In genomic region chr1:53188099-53188498, GRCh38 we compare ENCODE assay signal across 18 cellular contexts. TPM values are rescaled to one million over a fixed set of nuclear protein-coding genes. Genes with fewer than 3 reads are reported as not detected.
DNase-seq lines count a peak whose midpoint lies in the region; ATAC-seq, FAIRE-seq and TF ChIP-seq lines count a peak whose summit lies in the region.
"Had no signal": no experiment of that assay in that cellular context is flagged by ENCODE, and none has a peak within 500 bp of the region (broad histone marks: within the 10 kb centered on the region; RNA-seq: fewer than 3 reads in every experiment).

No MANE protein-coding gene starts in this region.

- H3K9me3 ChIP-seq in PC-3 (ENCODE audit: low read length) = no peaks in the 10 kb centered on the region

- no peaks in the 10 kb centered on the region for H3K79me2 ChIP-seq in PC-3 (ENCODE audit: low read length)

- TF ChIP-seq CTCF in PC-3 (conservative IDR thresholded peaks at IDR 0.05; ENCODE audit: low read depth, low read length) (no peak), bronchial epithelial cell (IDR thresholded peaks at IDR 0.05; ENCODE audit: insufficient read depth, low read length, severe bottlenecking) (no peak)

- FAIRE-seq in bronchial epithelial cell (lab: Jason Lieb, UNC) = no peak
- FAIRE-seq: A204.1, H1, HepG2 had no signal

- H2AFZ ChIP-seq in PC-3 (ENCODE audit: low read length) = no peak overlapping the region

- H3K36me3 Mint-ChIP-seq in activated CD4-positive, alpha-beta T cell treated with anti-CD3 and anti-CD28 coated beads for 36 hours (ENCODE audit: low read depth) = no peaks in the 10 kb centered on the region
- H3K36me3 Mint-ChIP-seq: CD4-positive, alpha-beta memory T cell had no signal

- DNase-seq in EL = peak; percentile 37
- DNase-seq in PC-3 = peak; percentile 58
- DNase-seq in bronchial epithelial cell (ENCODE audit: low read depth) = peak; percentile 80
- peak; percentile 60 for DNase-seq in iris pigment epithelial cell (ENCODE audit: low read depth)
- DNase-seq in activated gamma-delta T cell treated with Interleukin-2 at 50 U/mL for 16 hours = no peak
- DNase-seq in activated CD4-positive, alpha-beta T cell treated with anti-CD3 and anti-CD28 coated beads for 36 hours = no peak
- DNase-seq in cerebellum (ENCODE audit: low spot score) = no peak
- DNase-seq: CD4-positive, alpha-beta memory T cell; MV-4-11; NCI-H187; NCI-H345; NCI-H526 had no signal

- CTCF ChIA-PET in PC-3 (lab: Charles Lee) = no interaction called here
- CTCF ChIA-PET in activated CD4-positive, alpha-beta T cell treated with anti-CD3 and anti-CD28 coated beads for 36 hours (lab: Charles Lee) = no interaction called here

- intact Hi-C loops in PC-3 (cut with micrococcal nuclease) = loop anchor here (5.0 to 10.0 kb wide), 2 partner anchors 173 to 266 kb away; partner anchors contain the start of gene ECHDC2
- intact Hi-C loops in activated CD4-positive, alpha-beta T cell treated with anti-CD3 and anti-CD28 coated beads for 36 hours (cut with DNase I, micrococcal nuclease) = loop anchor here in 1 of 2 experiments (10.0 kb wide), 1 partner anchor 123 kb away; the partner anchor contains the start of gene PODN

- H3K36me3 ChIP-seq in PC-3 (ENCODE audit: low read depth, low read length) (no peaks in the 10 kb centered on the region), bronchial epithelial cell (ENCODE audit: control insufficient read depth, insufficient read depth, low read length) (no peaks in the 10 kb centered on the region)

- H3K9ac ChIP-seq in PC-3 (ENCODE audit: low read length) = no peak overlapping the region
- H3K9ac ChIP-seq: KMS-11 had no signal

- no peaks in the 10 kb centered on the region for H3K9me2 ChIP-seq in PC-3 (replicated peaks; ENCODE audit: low read length)

- H3K27me3 ChIP-seq in PC-3 (ENCODE audit: low read length) = no peaks in the 10 kb centered on the region
- H3K27me3 ChIP-seq in bronchial epithelial cell (ENCODE audit: control insufficient read depth, insufficient read depth, low read length) = no peaks in the 10 kb centered on the region

- peak; percentile 55 for ATAC-seq in PC-3
- ATAC-seq in activated CD4-positive, alpha-beta T cell treated with anti-CD3 and anti-CD28 coated beads for 36 hours = no peak
- ATAC-seq: HepG2, Right ventricle myocardium inferior had no signal

- no peaks in the 10 kb centered on the region for H4K20me1 ChIP-seq in PC-3 (ENCODE audit: low read length)

- H3K4me3 Mint-ChIP-seq in activated CD4-positive, alpha-beta T cell treated with anti-CD3 and anti-CD28 coated beads for 36 hours = no peak overlapping the region
- H3K4me3 Mint-ChIP-seq: CD4-positive, alpha-beta memory T cell had no signal

- no TSS peak for BruUV-seq in PC-3 (replicated peaks; lab: Mats Ljungman, UMichigan)

- no peaks in the 10 kb centered on the region for H3F3A ChIP-seq in PC-3 (ENCODE audit: low read length, unreplicated experiment)

- POLR2A ChIA-PET in PC-3 (lab: Charles Lee; ENCODE audit: unreplicated experiment) = no interaction called here
- POLR2A ChIA-PET in activated CD4-positive, alpha-beta T cell treated with anti-CD3 and anti-CD28 coated beads for 36 hours (lab: Charles Lee) = no interaction called here

- peak overlapping the region; percentile 19; the same call in 1 of the 2 replicates for H3K4me2 ChIP-seq in PC-3 (ENCODE audit: low read length)
- H3K4me2 ChIP-seq: KMS-11 had no signal

- H3K27ac Mint-ChIP-seq in activated CD4-positive, alpha-beta T cell treated with anti-CD3 and anti-CD28 coated beads for 36 hours = no peak overlapping the region
- H3K27ac Mint-ChIP-seq: CD4-positive, alpha-beta memory T cell had no signal

- no peaks in the 10 kb centered on the region for H3K4me1 Mint-ChIP-seq in activated CD4-positive, alpha-beta T cell treated with anti-CD3 and anti-CD28 coated beads for 36 hours
- H3K4me1 Mint-ChIP-seq: CD4-positive, alpha-beta memory T cell had no signal

- peaks cover 2% of the 10 kb centered on the region for H3K27me3 Mint-ChIP-seq in activated CD4-positive, alpha-beta T cell treated with anti-CD3 and anti-CD28 coated beads for 36 hours
- H3K27me3 Mint-ChIP-seq: CD4-positive, alpha-beta memory T cell had no signal

- no peaks in the 10 kb centered on the region for H3K9me3 Mint-ChIP-seq in activated CD4-positive, alpha-beta T cell treated with anti-CD3 and anti-CD28 coated beads for 36 hours (ENCODE audit: low read depth)

- H3K27ac ChIP-seq in PC-3 (ENCODE audit: low read length) = no peak overlapping the region
- H3K27ac ChIP-seq: KMS-11 had no signal

- peaks cover 21% of the 10 kb centered on the region for H3K4me1 ChIP-seq in PC-3 (ENCODE audit: insufficient read depth, low read length)

- H3K4me3 ChIP-seq in PC-3 (ENCODE audit: low read length) = no peak overlapping the region
- H3K4me3 ChIP-seq in bronchial epithelial cell (ENCODE audit: low read depth, low read length) = no peak overlapping the region

RNA-seq across cellular contexts. Expression of gene CPT2, which starts 8.5 kb away (rescaled TPM):
- 19.6 and 27.1 TPM in 2 replicates for total RNA-seq in PC-3 (2014; rRNA removed)
- total RNA-seq in bronchial epithelial cell = 5.5 and 15.0 TPM in 2 replicates
- total RNA-seq in activated CD4-positive, alpha-beta T cell treated with anti-CD3 and anti-CD28 coated beads for 36 hours = 10 to 100 TPM; 20.7 to 23.7 TPM
- 5.8 TPM for total RNA-seq in cerebellum

RNA-seq across cellular contexts. Expression of gene CZIB, which starts 32.3 kb away (rescaled TPM):
- total RNA-seq in PC-3 (2014; rRNA removed) (44.1 and 47.7 TPM in 2 replicates), bronchial epithelial cell (37.9 and 47.9 TPM in 2 replicates), cerebellum (40.8 TPM)
- total RNA-seq in activated CD4-positive, alpha-beta T cell treated with anti-CD3 and anti-CD28 coated beads for 36 hours = 10 to 100 TPM; 45.4 to 48.7 TPM

RNA-seq across cellular contexts. Expression of gene SLC1A7, which starts 45.7 kb away (rescaled TPM):
- total RNA-seq in PC-3 (2014; rRNA removed) (0.23 and 0.26 TPM in 2 replicates), bronchial epithelial cell (not detected in 2 replicates), cerebellum (not detected)
- not detected for total RNA-seq in activated CD4-positive, alpha-beta T cell treated with anti-CD3 and anti-CD28 coated beads for 36 hours
- total RNA-seq: CD4-positive, alpha-beta memory T cell; H1; Right ventricle myocardium inferior; SK-MEL-5 had no signal

RNA-seq across cellular contexts. Expression of gene MAGOH, which starts 50.2 kb away (rescaled TPM):
- total RNA-seq in PC-3 (2014; rRNA removed) = 48.9 and 53.1 TPM in 2 replicates
- total RNA-seq in bronchial epithelial cell = 33.7 and 53.1 TPM in 2 replicates
- total RNA-seq in activated CD4-positive, alpha-beta T cell treated with anti-CD3 and anti-CD28 coated beads for 36 hours = 10 to 100 TPM; 73.7 to 92.3 TPM
- total RNA-seq in cerebellum = 20.1 TPM

Comparison
In these comparisons a context has a peak if more than half of its experiments do, and no peak if none do; other contexts are left out.
1. DNase-seq: peak in EL (single experiment), PC-3 (single experiment), bronchial epithelial cell (single experiment) and iris pigment epithelial cell (single experiment); none in activated gamma-delta T cell treated with Interleukin-2 at 50 U/mL for 16 hours (single experiment), activated CD4-positive, alpha-beta T cell treated with anti-CD3 and anti-CD28 coated beads for 36 hours (single experiment) and cerebellum (single experiment).